ENCODE assay signal across 23 cellular contexts in the genomic region with DNA sequence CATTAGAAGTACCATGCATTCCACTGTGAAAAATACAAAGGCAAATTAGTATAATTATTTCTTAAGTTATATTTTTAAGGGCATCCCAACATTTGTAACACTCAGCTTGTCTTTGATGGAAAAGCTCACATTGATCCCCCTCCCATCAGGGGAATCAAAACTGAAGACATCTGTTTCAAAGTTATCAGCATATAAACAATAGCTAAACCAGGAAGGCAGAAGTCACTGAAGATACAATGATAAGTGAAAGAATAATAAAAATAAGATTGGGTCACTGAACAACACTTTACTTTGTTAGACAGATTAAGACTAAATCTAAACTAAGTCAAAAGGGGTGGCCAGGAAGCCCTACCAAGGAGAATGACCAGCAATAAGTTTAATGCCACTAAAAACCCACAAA.
"Had no signal": no experiment of that assay in that cellular context is flagged by ENCODE, and none has a peak within 500 bp of the region (broad histone marks: within the 10 kb centered on the region; RNA-seq: fewer than 3 reads in every experiment).

No MANE protein-coding gene starts in this region.

- H3K4me1 ChIP-seq: pancreas, psoas muscle, right lobe of liver, sigmoid colon, stomach, thyroid gland, tibial nerve, upper lobe of left lung, vagina had no signal

- H3K27me3 ChIP-seq: neutrophil, pancreas, right lobe of liver, sigmoid colon, stomach, thyroid gland, tibial nerve, upper lobe of left lung, vagina had no signal

- H3K27ac ChIP-seq: neutrophil, pancreas, psoas muscle, right lobe of liver, sigmoid colon, stomach, thoracic aorta, thyroid gland, tibial nerve, upper lobe of left lung, vagina had no signal

- H3K9me3 ChIP-seq: neutrophil, pancreas, psoas muscle, right lobe of liver, sigmoid colon, stomach, thoracic aorta, thyroid gland, tibial nerve, upper lobe of left lung, vagina had no signal

- FAIRE-seq: pancreas, small intestine, urothelium cell line had no signal

- DNase-seq: nephron progenitor cell; nucleus accumbens; pancreas; psoas muscle; right cardiac atrium; right lobe of liver; sigmoid colon; small intestine; stimulated activated CD4-positive, alpha-beta T cell treated with anti-CD3 and anti-CD28 coated beads, Interleukin-15, amount 100 ng/mL, for 24 hours; stimulated activated CD4-positive, alpha-beta T cell treated with anti-CD3 and anti-CD28 coated beads, Interleukin-2, amount 100 ng/mL, for 24 hours; stimulated activated CD4-positive, alpha-beta T cell treated with anti-CD3 and anti-CD28 coated beads, Interleukin-2, amount 100 ng/mL, for 48 hours; stimulated activated CD4-positive, alpha-beta T cell treated with anti-CD3 and anti-CD28 coated beads, Interleukin-4, amount 100 ng/mL, for 24 hours; stimulated activated naive B cell treated with anti-CD40 and anti-IgM and Interleukin-4, amounts not matched to agents 10 μg/mL and 1 μg/mL and 100 μg/mL, for 72 hours; stimulated activated naive CD4-positive, alpha-beta T cell treated with Interleukin-2 at 50 U/mL for 16 hours; stomach; thyroid gland; trophoblast cell; upper lobe of left lung had no signal

- H3K36me3 ChIP-seq: neutrophil, pancreas, right lobe of liver, sigmoid colon, stomach, thoracic aorta, thyroid gland, tibial nerve, upper lobe of left lung, vagina had no signal

- H3K4me3 ChIP-seq: pancreas, psoas muscle, right lobe of liver, sigmoid colon, stomach, thoracic aorta, thyroid gland, tibial nerve, upper lobe of left lung, vagina had no signal
